1 cellular context compared by ENCODE assay signal in genomic region chr6:111248789-111249188, GRCh38.
TF ChIP-seq lines count a peak whose summit lies in the region.

No MANE protein-coding gene starts in this region.

TF ChIP-seq in HepG2, 621 proteins besides CTCF, POLR2A, EP300 and RAD21 (continued from another document):
- TF ChIP-seq ZNF800 (CRISPR knock-in tag; IDR thresholded peaks at IDR 0.05) (no peak), ZNF530 (CRISPR knock-in tag; IDR thresholded peaks at IDR 0.05; ENCODE audit: low read depth) (no peak), SALL1 (CRISPR knock-in tag; IDR thresholded peaks at IDR 0.05) (peak; percentile 15; the same call in 1 of the 2 replicates), ZNF256 (CRISPR knock-in tag; conservative IDR thresholded peaks at IDR 0.05) (no peak), NR2F2 (IDR thresholded peaks at IDR 0.05; ENCODE audit: borderline replicate concordance, low read depth) (no peak)
